In the genomic region with DNA sequence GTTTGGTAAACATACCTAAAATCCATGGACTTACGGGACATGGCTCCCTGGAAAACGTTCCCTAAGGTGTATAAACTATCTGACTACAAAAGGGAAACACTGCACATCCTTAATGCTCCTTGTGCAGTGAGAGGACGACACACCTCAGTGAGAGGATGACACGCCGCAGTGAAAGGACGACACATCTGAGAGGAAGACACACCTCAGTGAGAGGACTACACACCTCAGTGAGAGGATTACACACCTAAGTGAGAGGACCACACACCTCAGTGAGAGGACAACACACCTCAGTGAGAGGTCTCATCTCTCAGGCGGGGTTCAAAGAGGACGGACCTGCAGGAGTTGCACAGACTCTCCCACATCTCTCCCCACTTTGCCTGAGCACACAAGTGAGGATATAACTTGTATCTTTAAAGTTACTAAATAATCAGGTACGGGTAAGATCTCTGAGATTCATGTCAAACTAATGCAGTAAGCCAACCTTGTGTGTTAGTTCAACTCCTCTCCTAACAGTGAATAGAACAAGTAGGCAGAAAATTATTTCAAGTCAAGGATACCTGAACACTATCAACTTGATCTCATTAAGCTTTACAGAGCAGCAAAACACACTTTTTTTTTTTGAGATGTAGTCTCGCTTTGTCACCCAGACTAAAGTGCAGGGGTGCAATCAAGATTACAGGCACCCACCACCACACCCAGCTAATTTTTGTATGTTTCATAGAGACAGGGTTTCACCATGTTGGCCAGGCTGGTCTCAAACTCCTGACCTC, we compare ENCODE assay signal across 19 cellular contexts. TPM values are rescaled to one million over a fixed set of nuclear protein-coding genes. Genes with fewer than 3 reads are reported as not detected.
DNase-seq lines count a peak whose midpoint lies in the region; ATAC-seq and TF ChIP-seq lines count a peak whose summit lies in the region.
"Had no signal": no experiment of that assay in that cellular context is flagged by ENCODE, and none has a peak within 500 bp of the region (broad histone marks: within the 10 kb centered on the region; RNA-seq: fewer than 3 reads in every experiment).

No MANE protein-coding gene starts in this region.

- no peaks in the 10 kb centered on the region for H3K36me3 ChIP-seq in adrenal gland (replicated peaks in 1 of 2)

- H3K36me3 Mint-ChIP-seq in endothelial cell (ENCODE audit: low read depth, unreplicated experiment): peaks cover 39% of the 10 kb centered on the region

- ATAC-seq in GM18498 (IDR thresholded peaks at IDR 0.05; ENCODE audit: unreplicated experiment) (peak; percentile 19), GM19455 (IDR thresholded peaks at IDR 0.05; ENCODE audit: unreplicated experiment) (peak; percentile 22), HG03045 (IDR thresholded peaks at IDR 0.05; ENCODE audit: unreplicated experiment) (peak; percentile 28), GM18873 (IDR thresholded peaks at IDR 0.05; ENCODE audit: low FRiP score, unreplicated experiment) (no peak)

- H3K27me3 ChIP-seq in adrenal gland: no peaks in the 10 kb centered on the region

- no peak for DNase-seq in endothelial cell (ENCODE audit: low spot score)
- no peak for DNase-seq in AG08396 (ENCODE audit: low spot score)
- no peak for DNase-seq in cerebellum (ENCODE audit: low spot score)
- no peak for DNase-seq in adrenal gland
- DNase-seq: activated CD4-positive, alpha-beta memory T cell treated with anti-CD3 and anti-CD28 coated beads for 36 hours; Caco-2; central memory CD4-positive, alpha-beta T cell; effector memory CD4-positive, alpha-beta T cell; GM23248; midbrain; NCI-H1048; right cardiac atrium; T-helper 1 cell had no signal

- H3K4me1 ChIP-seq in adrenal gland (replicated peaks in 1 of 2): peaks cover 0 to 6% of the 10 kb centered on the region in 2 donors
- H3K4me1 ChIP-seq: Caco-2 had no signal

- TF ChIP-seq CTCF in endothelial cell (IDR thresholded peaks at IDR 0.05; ENCODE audit: unreplicated experiment) (no peak), adrenal gland (IDR thresholded peaks at IDR 0.05) (no peak)

- H3K27ac Mint-ChIP-seq in endothelial cell (ENCODE audit: unreplicated experiment): no peak overlapping the region
- H3K27ac Mint-ChIP-seq: IgD-negative memory B cell had no signal

- H3K9me3 Mint-ChIP-seq in endothelial cell (ENCODE audit: unreplicated experiment): no peaks in the 10 kb centered on the region

- H3K9me3 ChIP-seq in adrenal gland (replicated peaks in 1 of 3): no peaks in the 10 kb centered on the region
- H3K9me3 ChIP-seq: Caco-2 had no signal

- peaks cover 29% of the 10 kb centered on the region for H3K4me1 Mint-ChIP-seq in endothelial cell (ENCODE audit: unreplicated experiment)

- no peak overlapping the region for H3K27ac ChIP-seq in adrenal gland
- H3K27ac ChIP-seq: GM23248, VCaP had no signal

- intact Hi-C loops in adrenal gland (cut with DNase I): no loop called here

- H3K4me3 Mint-ChIP-seq in endothelial cell (ENCODE audit: unreplicated experiment): peak overlapping the region; percentile 77
- H3K4me3 Mint-ChIP-seq: activated CD4-positive, alpha-beta memory T cell treated with anti-CD3 and anti-CD28 coated beads for 36 hours had no signal

- no peak overlapping the region for H3K4me3 ChIP-seq in adrenal gland
- H3K4me3 ChIP-seq: GM23248 had no signal

- TF ChIP-seq POLR2A in adrenal gland (IDR thresholded peaks at IDR 0.05): no peak

- 96 to 97% (median 97%) methylated on average over 10 of the region's 10 CpGs for WGBS in adrenal gland, 4 donors

- H3K27me3 Mint-ChIP-seq in endothelial cell (ENCODE audit: unreplicated experiment): peaks cover 1% of the 10 kb centered on the region
- H3K27me3 Mint-ChIP-seq: activated CD4-positive, alpha-beta memory T cell treated with anti-CD3 and anti-CD28 coated beads for 36 hours; IgD-negative memory B cell had no signal

RNA-seq across cellular contexts. Expression of a gene that starts 32.1 kb away (rescaled TPM):
- 84.6 TPM for total RNA-seq in endothelial cell (ENCODE audit: unreplicated experiment)
- total RNA-seq in cerebellum: 85.7 TPM
- 10 to 100 TPM; 42.4 to 63.0 (median 52.6) TPM for total RNA-seq in adrenal gland
- polyA plus RNA-seq in adrenal gland: 10 to 100 TPM; 24.9 to 39.8 (median 38.0) TPM
